1 cellular context compared by ENCODE assay signal in the genomic region with DNA sequence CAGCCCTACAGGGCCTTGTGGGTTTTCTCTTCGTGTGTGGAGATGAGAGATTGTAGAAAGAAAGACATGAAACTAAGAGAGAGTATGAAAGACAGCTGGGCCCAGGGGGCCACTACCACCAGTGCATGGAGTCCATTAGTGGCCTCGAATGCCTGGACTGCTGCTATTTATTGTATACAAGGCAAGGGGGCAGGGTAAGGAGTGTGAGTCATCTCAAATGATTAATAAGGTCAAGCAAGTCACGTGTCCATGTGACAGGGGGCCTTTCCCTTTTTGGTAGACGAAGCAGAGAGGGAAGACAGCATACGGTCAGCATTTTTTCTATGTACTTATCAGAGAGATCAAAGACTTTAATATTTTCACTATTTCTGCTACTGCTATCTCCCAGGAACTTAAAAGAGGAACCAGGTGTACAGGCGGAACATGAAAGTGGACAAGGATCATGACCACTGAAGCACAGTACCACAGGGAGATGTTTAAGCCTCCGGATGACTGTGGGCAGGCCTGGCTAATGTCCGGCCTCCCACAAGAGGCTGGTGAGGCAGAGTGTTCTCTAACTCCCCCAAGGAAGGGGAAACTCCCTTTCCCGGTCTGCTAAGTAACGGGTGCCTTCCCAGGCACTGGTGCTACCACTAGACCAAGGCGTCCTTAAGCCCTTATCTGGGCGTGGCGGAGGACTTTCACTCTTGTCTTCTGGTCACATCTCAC.
TF ChIP-seq lines count a peak whose summit lies in the region.

No MANE protein-coding gene starts in this region.

TF ChIP-seq in HepG2, 621 proteins besides CTCF, POLR2A, EP300 and RAD21 (continued from another document and continues in another):
- TF ChIP-seq ZNF20 (CRISPR knock-in tag; IDR thresholded peaks at IDR 0.05) (no peak), RORA (CRISPR knock-in tag; IDR thresholded peaks at IDR 0.05) (no peak), ZNF879 (CRISPR knock-in tag; IDR thresholded peaks at IDR 0.05) (no peak), DNMT1 (CRISPR knock-in tag; IDR thresholded peaks at IDR 0.05) (no peak), HDAC2 (CRISPR knock-in tag; IDR thresholded peaks at IDR 0.05) (peak; percentile 47), ARNT2 (CRISPR knock-in tag; IDR thresholded peaks at IDR 0.05; ENCODE audit: low read depth) (no peak), XRCC5 (optimal IDR thresholded peaks at IDR 0.05; ENCODE audit: low read length) (no peak), NPAS2 (CRISPR knock-in tag; IDR thresholded peaks at IDR 0.05; ENCODE audit: borderline replicate concordance) (no peak), ZNF451 (CRISPR knock-in tag; IDR thresholded peaks at IDR 0.05) (no peak), ZNF350 (CRISPR knock-in tag; IDR thresholded peaks at IDR 0.05; ENCODE audit: borderline replicate concordance, low read depth) (no peak), ZFX (CRISPR knock-in tag; IDR thresholded peaks at IDR 0.05; ENCODE audit: low read depth) (peak; percentile 43; the same call in 1 of the 2 replicates), RFX5 (IDR thresholded peaks at IDR 0.05; ENCODE audit: low read depth, low read length) (no peak), KDM2A (CRISPR knock-in tag; IDR thresholded peaks at IDR 0.05; ENCODE audit: borderline replicate concordance, low read depth) (no peak), ZNF441 (CRISPR knock-in tag; IDR thresholded peaks at IDR 0.05; ENCODE audit: borderline replicate concordance) (no peak), ZNF513 (CRISPR knock-in tag; conservative IDR thresholded peaks at IDR 0.05) (no peak), NCOA1 (CRISPR knock-in tag; IDR thresholded peaks at IDR 0.05) (no peak), MATR3 (CRISPR knock-in tag; IDR thresholded peaks at IDR 0.05) (no peak), SP4 (CRISPR knock-in tag; IDR thresholded peaks at IDR 0.05) (no peak), ZNF607 (CRISPR knock-in tag; IDR thresholded peaks at IDR 0.05; ENCODE audit: borderline replicate concordance) (no peak), PLSCR1 (CRISPR knock-in tag; IDR thresholded peaks at IDR 0.05; ENCODE audit: borderline replicate concordance) (no peak), CENPT (CRISPR knock-in tag; IDR thresholded peaks at IDR 0.05; ENCODE audit: low read depth) (no peak), ZNF780A (CRISPR knock-in tag; IDR thresholded peaks at IDR 0.05) (no peak), DBP (CRISPR knock-in tag; IDR thresholded peaks at IDR 0.05; ENCODE audit: not compliant biosample characterization) (no peak), SNAPC4 (CRISPR knock-in tag; IDR thresholded peaks at IDR 0.05) (no peak), FOXO1 (CRISPR knock-in tag; IDR thresholded peaks at IDR 0.05) (no peak), HES4 (CRISPR knock-in tag; IDR thresholded peaks at IDR 0.05; ENCODE audit: borderline replicate concordance) (no peak), DNMT3B (CRISPR knock-in tag; conservative IDR thresholded peaks at IDR 0.05) (no peak), BRD4 (CRISPR knock-in tag; IDR thresholded peaks at IDR 0.05) (no peak)
- TF ChIP-seq, protein P1, sequence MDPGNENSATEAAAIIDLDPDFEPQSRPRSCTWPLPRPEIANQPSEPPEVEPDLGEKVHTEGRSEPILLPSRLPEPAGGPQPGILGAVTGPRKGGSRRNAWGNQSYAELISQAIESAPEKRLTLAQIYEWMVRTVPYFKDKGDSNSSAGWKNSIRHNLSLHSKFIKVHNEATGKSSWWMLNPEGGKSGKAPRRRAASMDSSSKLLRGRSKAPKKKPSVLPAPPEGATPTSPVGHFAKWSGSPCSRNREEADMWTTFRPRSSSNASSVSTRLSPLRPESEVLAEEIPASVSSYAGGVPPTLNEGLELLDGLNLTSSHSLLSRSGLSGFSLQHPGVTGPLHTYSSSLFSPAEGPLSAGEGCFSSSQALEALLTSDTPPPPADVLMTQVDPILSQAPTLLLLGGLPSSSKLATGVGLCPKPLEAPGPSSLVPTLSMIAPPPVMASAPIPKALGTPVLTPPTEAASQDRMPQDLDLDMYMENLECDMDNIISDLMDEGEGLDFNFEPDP (CRISPR knock-in tag; conservative IDR thresholded peaks at IDR 0.05) = no peak
- TF ChIP-seq, protein P2, sequence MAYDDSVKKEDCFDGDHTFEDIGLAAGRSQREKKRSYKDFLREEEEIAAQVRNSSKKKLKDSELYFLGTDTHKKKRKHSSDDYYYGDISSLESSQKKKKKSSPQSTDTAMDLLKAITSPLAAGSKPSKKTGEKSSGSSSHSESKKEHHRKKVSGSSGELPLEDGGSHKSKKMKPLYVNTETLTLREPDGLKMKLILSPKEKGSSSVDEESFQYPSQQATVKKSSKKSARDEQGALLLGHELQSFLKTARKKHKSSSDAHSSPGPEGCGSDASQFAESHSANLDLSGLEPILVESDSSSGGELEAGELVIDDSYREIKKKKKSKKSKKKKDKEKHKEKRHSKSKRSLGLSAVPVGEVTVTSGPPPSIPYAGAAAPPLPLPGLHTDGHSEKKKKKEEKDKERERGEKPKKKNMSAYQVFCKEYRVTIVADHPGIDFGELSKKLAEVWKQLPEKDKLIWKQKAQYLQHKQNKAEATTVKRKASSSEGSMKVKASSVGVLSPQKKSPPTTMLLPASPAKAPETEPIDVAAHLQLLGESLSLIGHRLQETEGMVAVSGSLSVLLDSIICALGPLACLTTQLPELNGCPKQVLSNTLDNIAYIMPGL (CRISPR knock-in tag; IDR thresholded peaks at IDR 0.05; ENCODE audit: borderline replicate concordance in 1 of 2, low read depth in 1 of 2) = peak in 1 of 2 experiments; percentile 45; a peak in 1 of 4 replicates
- TF ChIP-seq, protein P3, sequence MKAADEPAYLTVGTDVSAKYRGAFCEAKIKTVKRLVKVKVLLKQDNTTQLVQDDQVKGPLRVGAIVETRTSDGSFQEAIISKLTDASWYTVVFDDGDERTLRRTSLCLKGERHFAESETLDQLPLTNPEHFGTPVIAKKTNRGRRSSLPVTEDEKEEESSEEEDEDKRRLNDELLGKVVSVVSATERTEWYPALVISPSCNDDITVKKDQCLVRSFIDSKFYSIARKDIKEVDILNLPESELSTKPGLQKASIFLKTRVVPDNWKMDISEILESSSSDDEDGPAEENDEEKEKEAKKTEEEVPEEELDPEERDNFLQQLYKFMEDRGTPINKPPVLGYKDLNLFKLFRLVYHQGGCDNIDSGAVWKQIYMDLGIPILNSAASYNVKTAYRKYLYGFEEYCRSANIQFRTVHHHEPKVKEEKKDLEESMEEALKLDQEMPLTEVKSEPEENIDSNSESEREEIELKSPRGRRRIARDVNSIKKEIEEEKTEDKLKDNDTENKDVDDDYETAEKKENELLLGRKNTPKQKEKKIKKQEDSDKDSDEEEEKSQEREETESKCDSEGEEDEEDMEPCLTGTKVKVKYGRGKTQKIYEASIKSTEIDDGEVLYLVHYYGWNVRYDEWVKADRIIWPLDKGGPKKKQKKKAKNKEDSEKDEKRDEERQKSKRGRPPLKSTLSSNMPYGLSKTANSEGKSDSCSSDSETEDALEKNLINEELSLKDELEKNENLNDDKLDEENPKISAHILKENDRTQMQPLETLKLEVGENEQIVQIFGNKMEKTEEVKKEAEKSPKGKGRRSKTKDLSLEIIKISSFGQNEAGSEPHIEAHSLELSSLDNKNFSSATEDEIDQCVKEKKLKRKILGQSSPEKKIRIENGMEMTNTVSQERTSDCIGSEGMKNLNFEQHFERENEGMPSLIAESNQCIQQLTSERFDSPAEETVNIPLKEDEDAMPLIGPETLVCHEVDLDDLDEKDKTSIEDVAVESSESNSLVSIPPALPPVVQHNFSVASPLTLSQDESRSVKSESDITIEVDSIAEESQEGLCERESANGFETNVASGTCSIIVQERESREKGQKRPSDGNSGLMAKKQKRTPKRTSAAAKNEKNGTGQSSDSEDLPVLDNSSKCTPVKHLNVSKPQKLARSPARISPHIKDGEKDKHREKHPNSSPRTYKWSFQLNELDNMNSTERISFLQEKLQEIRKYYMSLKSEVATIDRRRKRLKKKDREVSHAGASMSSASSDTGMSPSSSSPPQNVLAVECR (CRISPR knock-in tag; IDR thresholded peaks at IDR 0.05; ENCODE audit: borderline replicate concordance) = no peak; the same call in 1 of the 2 replicates
- TF ChIP-seq, protein P4, sequence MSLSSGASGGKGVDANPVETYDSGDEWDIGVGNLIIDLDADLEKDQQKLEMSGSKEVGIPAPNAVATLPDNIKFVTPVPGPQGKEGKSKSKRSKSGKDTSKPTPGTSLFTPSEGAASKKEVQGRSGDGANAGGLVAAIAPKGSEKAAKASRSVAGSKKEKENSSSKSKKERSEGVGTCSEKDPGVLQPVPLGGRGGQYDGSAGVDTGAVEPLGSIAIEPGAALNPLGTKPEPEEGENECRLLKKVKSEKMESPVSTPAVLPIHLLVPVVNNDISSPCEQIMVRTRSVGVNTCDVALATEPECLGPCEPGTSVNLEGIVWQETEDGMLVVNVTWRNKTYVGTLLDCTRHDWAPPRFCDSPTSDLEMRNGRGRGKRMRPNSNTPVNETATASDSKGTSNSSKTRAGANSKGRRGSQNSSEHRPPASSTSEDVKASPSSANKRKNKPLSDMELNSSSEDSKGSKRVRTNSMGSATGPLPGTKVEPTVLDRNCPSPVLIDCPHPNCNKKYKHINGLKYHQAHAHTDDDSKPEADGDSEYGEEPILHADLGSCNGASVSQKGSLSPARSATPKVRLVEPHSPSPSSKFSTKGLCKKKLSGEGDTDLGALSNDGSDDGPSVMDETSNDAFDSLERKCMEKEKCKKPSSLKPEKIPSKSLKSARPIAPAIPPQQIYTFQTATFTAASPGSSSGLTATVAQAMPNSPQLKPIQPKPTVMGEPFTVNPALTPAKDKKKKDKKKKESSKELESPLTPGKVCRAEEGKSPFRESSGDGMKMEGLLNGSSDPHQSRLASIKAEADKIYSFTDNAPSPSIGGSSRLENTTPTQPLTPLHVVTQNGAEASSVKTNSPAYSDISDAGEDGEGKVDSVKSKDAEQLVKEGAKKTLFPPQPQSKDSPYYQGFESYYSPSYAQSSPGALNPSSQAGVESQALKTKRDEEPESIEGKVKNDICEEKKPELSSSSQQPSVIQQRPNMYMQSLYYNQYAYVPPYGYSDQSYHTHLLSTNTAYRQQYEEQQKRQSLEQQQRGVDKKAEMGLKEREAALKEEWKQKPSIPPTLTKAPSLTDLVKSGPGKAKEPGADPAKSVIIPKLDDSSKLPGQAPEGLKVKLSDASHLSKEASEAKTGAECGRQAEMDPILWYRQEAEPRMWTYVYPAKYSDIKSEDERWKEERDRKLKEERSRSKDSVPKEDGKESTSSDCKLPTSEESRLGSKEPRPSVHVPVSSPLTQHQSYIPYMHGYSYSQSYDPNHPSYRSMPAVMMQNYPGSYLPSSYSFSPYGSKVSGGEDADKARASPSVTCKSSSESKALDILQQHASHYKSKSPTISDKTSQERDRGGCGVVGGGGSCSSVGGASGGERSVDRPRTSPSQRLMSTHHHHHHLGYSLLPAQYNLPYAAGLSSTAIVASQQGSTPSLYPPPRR (CRISPR knock-in tag; IDR thresholded peaks at IDR 0.05; ENCODE audit: borderline replicate concordance) = no peak
